In genomic region chr3:120908030-120908802, GRCh38 we compare ENCODE assay signal across 8 cellular contexts. TPM values are rescaled to one million over a fixed set of nuclear protein-coding genes. Genes with fewer than 3 reads are reported as not detected.
DNase-seq lines count a peak whose midpoint lies in the region; ATAC-seq and TF ChIP-seq lines count a peak whose summit lies in the region.

Gene STXBP5L, plus strand, starts transcription at chr3:120908205. Its CDS starts 1,374 bp downstream, at chr3:120909579.

- no peaks in the 10 kb centered on the region for H4K20me1 ChIP-seq in mammary epithelial cell (ENCODE audit: insufficient read depth, low read length)

- no peaks in the 10 kb centered on the region for H3K9me3 ChIP-seq in HUES48 (ENCODE audit: control insufficient read depth, insufficient read depth, low read length)
- H3K9me3 ChIP-seq in mammary epithelial cell (replicated peaks; ENCODE audit: insufficient read depth, low read length), result no peaks in the 10 kb centered on the region

- H3K36me3 Mint-ChIP-seq in immature natural killer cell, result peaks cover 0 to 10% (median 0%) of the 10 kb centered on the region in 3 donors

- H3K27me3 ChIP-seq in HUES48 (ENCODE audit: control insufficient read depth, insufficient read depth, low read length) (peaks cover 8% of the 10 kb centered on the region), mammary epithelial cell (ENCODE audit: insufficient read depth, low read length) (peaks cover 19% of the 10 kb centered on the region)

- H3K79me2 ChIP-seq in mammary epithelial cell (ENCODE audit: insufficient read depth, low read length), result no peaks in the 10 kb centered on the region

- H3K36me3 ChIP-seq in HUES48 (ENCODE audit: control insufficient read depth, insufficient read depth, low read length), result no peaks in the 10 kb centered on the region
- H3K36me3 ChIP-seq in mammary epithelial cell (ENCODE audit: insufficient read depth, low read length), result no peaks in the 10 kb centered on the region

- H3K27ac ChIP-seq in HUES48 (ENCODE audit: low read depth, low read length) (peak within 1 kb of the TSS; percentile 64), mammary epithelial cell (ENCODE audit: insufficient read depth, low read depth, low read length) (no peak within 1 kb of the TSS), skin epidermis (no peak within 1 kb of the TSS)

- H3K4me1 ChIP-seq in HUES48 (ENCODE audit: control insufficient read depth, insufficient read depth, low read length) (0 out of 2 replicates have a peak, but pooled peaks cover 3% of the 10 kb centered on the region), mammary epithelial cell (ENCODE audit: insufficient read depth, low read length) (peaks cover 6% of the 10 kb centered on the region)

- H3K4me1 Mint-ChIP-seq in immature natural killer cell, result peaks cover 14 to 24% of the 10 kb centered on the region in 2 donors

- H3K27me3 Mint-ChIP-seq in immature natural killer cell (ENCODE audit: low read depth in 3 of 3), result peaks cover 22 to 31% (median 26%) of the 10 kb centered on the region in 3 donors

- H3K9me3 Mint-ChIP-seq in immature natural killer cell, result peaks cover 2 to 37% (median 20%) of the 10 kb centered on the region in 6 donors

- H3K4me3 ChIP-seq in HUES48 (ENCODE audit: low read depth, low read length) (peak within 1 kb of the TSS; percentile 80), mammary epithelial cell (replicated peaks in 1 of 3; ENCODE audit: insufficient read depth in 1 of 3, low read depth in 2 of 3, low read length in 3 of 3) (peak within 1 kb of the TSS in 2 of 3 experiments; percentile 24 to 26), skin epidermis (peak within 1 kb of the TSS in 5 of 7 experiments; percentile 5 to 40 (median 21))

- peak within 1 kb of the TSS; percentile 49 to 77 (median 74) for H3K4me3 Mint-ChIP-seq in immature natural killer cell

- DNase-seq in GM03348 (ENCODE audit: low spot score), result peak; percentile 89
- peak; percentile 66 for DNase-seq in mammary epithelial cell
- DNase-seq in immature natural killer cell, result peak in 2 of 3 donors; percentile 0 to 2
- no peak for DNase-seq in AML-193 (lab: John Stamatoyannopoulos, UW)

- no peak for TF ChIP-seq CTCF in mammary epithelial cell (conservative IDR thresholded peaks at IDR 0.05 in 1 of 2, IDR thresholded peaks at IDR 0.05 in 1 of 2; ENCODE audit: extremely low read depth in 1 of 2, insufficient read depth in 1 of 2, low read depth in 1 of 2, low read length in 2 of 2)

- in situ Hi-C loops in mammary epithelial cell (cut with MboI; ENCODE audit: low sequenced_read_pairs in 2 of 2), result no loop called here

- 0% methylated on average over 25 of the region's 83 CpGs for WGBS in mammary epithelial cell (ENCODE audit: low coverage, missing lambda C conversion rate)

- dilution Hi-C loops in mammary epithelial cell (cut with HindIII; ENCODE audit: low sequenced_read_pairs), result no loop called here

- no TSS peak for BruUV-seq in mammary epithelial cell (replicated peaks; lab: Mats Ljungman, UMichigan)

- H2AFZ ChIP-seq in mammary epithelial cell (ENCODE audit: low read depth, low read length), result peak within 1 kb of the TSS; percentile 56

- H3K4me2 ChIP-seq in mammary epithelial cell (ENCODE audit: insufficient read depth, low read depth, low read length), result peak within 1 kb of the TSS; percentile 88

- CTCF ChIA-PET in mammary epithelial cell (lab: Charles Lee; ENCODE audit: low non-redundant PET), result no interaction called here

- ATAC-seq in GM21529 (IDR thresholded peaks at IDR 0.05; ENCODE audit: unreplicated experiment) (peak; percentile 93), SK-N-SH treated with all-trans-retinoic acid at 6 μM for 48 hours (peak; percentile 98)

- H3K9ac ChIP-seq in HUES48 (ENCODE audit: low read depth, low read length) (peak within 1 kb of the TSS; percentile 60), mammary epithelial cell (ENCODE audit: insufficient read depth, low read length) (no peak within 1 kb of the TSS)

- peak within 1 kb of the TSS in 1 of 6 donors; percentile 25 for H3K27ac Mint-ChIP-seq in immature natural killer cell

- intact Hi-C loops in mammary epithelial cell (cut with micrococcal nuclease), result no loop called here

TF ChIP-seq in SK-N-SH treated with all-trans-retinoic acid at 6 μM for 48 hours, 23 proteins besides CTCF, POLR2A, EP300 and RAD21:
- TF ChIP-seq ZFP3 (CRISPR knock-in tag; IDR thresholded peaks at IDR 0.05), result 0 out of 2 replicates have a peak, but pooled peaks have one; percentile 64
- TF ChIP-seq ZFP30 (CRISPR knock-in tag; IDR thresholded peaks at IDR 0.05), result 0 out of 2 replicates have a peak, but pooled peaks have one; percentile 11
- no peak for TF ChIP-seq ZNF70 (CRISPR knock-in tag; IDR thresholded peaks at IDR 0.05)

RNA-seq across cellular contexts. Expression of gene STXBP5L, which starts in this region (rescaled TPM):
- total RNA-seq in mammary epithelial cell, result not detected
- not detected for polyA plus RNA-seq in mammary epithelial cell
- not detected for polyA minus RNA-seq in mammary epithelial cell
- not detected for polyA plus RNA-seq in immature natural killer cell

Comparison
In these comparisons a context has a peak if more than half of its experiments do, and no peak if none do; other contexts are left out.
1. Peak in DNase-seq, H3K4me3 ChIP-seq and H3K4me2 ChIP-seq in mammary epithelial cell; RNA of the gene not detected or under 1 TPM.
2. Peak in DNase-seq in immature natural killer cell; RNA of the gene not detected or under 1 TPM.
3. H3K4me3 ChIP-seq: peak in every context shown above with its lines; median percentile 80 in HUES48; 25 in mammary epithelial cell; 21 in skin epidermis.